ENCODE assay signal across 9 cellular contexts in the genomic region with DNA sequence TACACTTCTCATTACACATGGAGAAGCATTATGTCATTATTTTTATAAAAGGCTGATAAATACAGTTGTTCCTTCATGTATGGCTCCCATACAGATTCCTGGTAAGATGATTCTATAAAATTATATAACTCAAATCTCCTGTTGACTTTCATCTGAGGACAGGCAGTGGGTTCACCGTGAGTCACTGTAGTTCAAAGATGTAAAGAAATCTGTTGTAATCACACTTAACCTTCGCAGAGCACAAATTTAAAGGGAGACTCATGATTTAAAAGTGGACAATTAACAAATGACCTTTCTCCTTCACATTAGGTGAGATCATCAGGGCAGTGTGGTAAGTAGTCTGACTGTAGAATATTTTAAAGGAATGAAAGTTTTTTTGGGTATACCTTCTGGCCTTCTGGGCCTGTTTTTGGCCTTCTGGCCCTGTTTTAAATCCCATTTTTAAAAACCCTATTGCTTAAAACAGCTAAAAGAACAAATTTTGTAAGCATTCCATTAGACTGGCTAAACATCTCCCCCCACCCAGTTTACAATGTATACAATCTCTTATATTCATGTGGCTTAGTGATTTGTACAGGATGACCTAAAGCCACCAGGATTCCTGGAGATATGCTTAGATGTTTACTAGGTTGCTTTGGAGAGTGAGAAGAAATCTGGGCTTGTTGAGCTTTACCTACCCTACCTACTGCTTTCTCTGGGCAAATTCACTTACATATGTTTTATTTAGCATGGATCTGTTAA.
A peak's percentile ranks its signal among the peaks of the same experiment; 100 is the strongest.
DNase-seq lines count a peak whose midpoint lies in the region; ATAC-seq, FAIRE-seq and TF ChIP-seq lines count a peak whose summit lies in the region.
"Had no signal": no experiment of that assay in that cellular context is flagged by ENCODE, and none has a peak within 500 bp of the region (broad histone marks: within the 10 kb centered on the region; RNA-seq: fewer than 3 reads in every experiment).

No MANE protein-coding gene starts in this region.

- WGBS in HepG2 (ENCODE audit: low lambda C conversion rate) = 2% methylated on average over 2 of the region's 2 CpGs
- WGBS in upper lobe of left lung, 2 donors = 57 to 62% methylated on average over 2 of the region's 2 CpGs

- no peaks in the 10 kb centered on the region for H3K27me3 Mint-ChIP-seq in activated naive CD4-positive, alpha-beta T cell treated with anti-CD3 and anti-CD28 coated beads, Interleukin-2, amount 50 U/mL, for 24 hours
- no peaks in the 10 kb centered on the region for H3K27me3 Mint-ChIP-seq in activated naive CD8-positive, alpha-beta T cell treated with anti-CD3 and anti-CD28 coated beads for 36 hours

- TF ChIP-seq CTCF in HepG2 (CRISPR knock-in tag; IDR thresholded peaks at IDR 0.05) (no peak), upper lobe of left lung (IDR thresholded peaks at IDR 0.05) (no peak)

- intact Hi-C loops in HepG2 (cut with micrococcal nuclease; ENCODE audit: unreplicated experiment) = no loop called here

- FAIRE-seq in HepG2 (lab: Jason Lieb, UNC) = no peak

- no TSS peak for BruUV-seq in HepG2 (replicated peaks; lab: Mats Ljungman, UMichigan)

- H3K4me1 ChIP-seq in HepG2 (ENCODE audit: insufficient read depth, low read length) (no peaks in the 10 kb centered on the region), upper lobe of left lung (peaks cover 3 to 18% (median 13%) of the 10 kb centered on the region in 4 donors), SJCRH30 (no peaks in the 10 kb centered on the region)

- no peaks in the 10 kb centered on the region for H3K36me3 Mint-ChIP-seq in activated naive CD4-positive, alpha-beta T cell treated with anti-CD3 and anti-CD28 coated beads, Interleukin-2, amount 50 U/mL, for 24 hours
- H3K36me3 Mint-ChIP-seq in activated naive CD8-positive, alpha-beta T cell treated with anti-CD3 and anti-CD28 coated beads for 36 hours = no peaks in the 10 kb centered on the region

- POLR2A ChIA-PET in HepG2 (lab: Yijun Ruan, JAX) = no interaction called here

- H3K9me3 Mint-ChIP-seq in activated naive CD4-positive, alpha-beta T cell treated with anti-CD3 and anti-CD28 coated beads, Interleukin-2, amount 50 U/mL, for 24 hours = no peaks in the 10 kb centered on the region
- H3K9me3 Mint-ChIP-seq in activated naive CD8-positive, alpha-beta T cell treated with anti-CD3 and anti-CD28 coated beads for 36 hours = no peaks in the 10 kb centered on the region

- H3K4me3 ChIP-seq in HepG2 (replicated peaks in 1 of 3; ENCODE audit: insufficient read depth in 1 of 3, low read depth in 2 of 3, low read length in 3 of 3) (no peak overlapping the region), upper lobe of left lung (no peak overlapping the region), SJCRH30 (no peak overlapping the region)

- peak overlapping the region; percentile 43 for H3K27ac Mint-ChIP-seq in activated naive CD4-positive, alpha-beta T cell treated with anti-CD3 and anti-CD28 coated beads, Interleukin-2, amount 50 U/mL, for 24 hours
- H3K27ac Mint-ChIP-seq in activated naive CD8-positive, alpha-beta T cell treated with anti-CD3 and anti-CD28 coated beads for 36 hours = peak overlapping the region; percentile 74

- H3K27ac ChIP-seq in HepG2 (ENCODE audit: extremely low read length, insufficient read depth, low read length) (no peak overlapping the region), upper lobe of left lung (peak overlapping the region; percentile 36 to 53 (median 40)), SJCRH30 (no peak overlapping the region)

- TF ChIP-seq EP300 in HepG2 (IDR thresholded peaks at IDR 0.05; ENCODE audit: low read depth in 2 of 2, low read length in 2 of 2) = no peak
- no peak for TF ChIP-seq EP300 in HepG2 (CRISPR knock-in tag; IDR thresholded peaks at IDR 0.05; ENCODE audit: borderline replicate concordance)
- TF ChIP-seq EP300 in upper lobe of left lung (IDR thresholded peaks at IDR 0.05) = no peak

- DNase-seq in activated naive CD4-positive, alpha-beta T cell treated with Interleukin-2 at 50 U/mL for 16 hours = no peak
- no peak for DNase-seq in activated naive CD8-positive, alpha-beta T cell treated with anti-CD3 and anti-CD28 coated beads for 36 hours
- DNase-seq in HepG2 (ENCODE audit: low spot score) = peak; percentile 0
- DNase-seq in upper lobe of left lung = no peak
- DNase-seq in mucosa of gallbladder (ENCODE audit: low spot score) = no peak
- no peak for DNase-seq in SJCRH30
- DNase-seq: activated CD4-positive, alpha-beta T cell treated with anti-CD3 and anti-CD28 coated beads for 36 hours had no signal

- no peaks in the 10 kb centered on the region for H3K79me2 ChIP-seq in HepG2 (ENCODE audit: insufficient read depth, low read length)

- in situ Hi-C loops in HepG2 (cut with HindIII; ENCODE audit: extremely low pct_ligation_motif_present, low pct_unique_long_range_greater_than_20kb) = no loop called here

- TF ChIP-seq RAD21 in HepG2 (CRISPR knock-in tag; IDR thresholded peaks at IDR 0.05) = no peak

- no peak overlapping the region for H3K9ac ChIP-seq in HepG2 (ENCODE audit: insufficient read depth, low read depth, low read length)

- no peaks in the 10 kb centered on the region for H4K20me1 ChIP-seq in HepG2 (ENCODE audit: insufficient read depth, low read length)

- H2AFZ ChIP-seq in HepG2 (ENCODE audit: low read length) = no peak overlapping the region

- H3K4me1 Mint-ChIP-seq in activated naive CD4-positive, alpha-beta T cell treated with anti-CD3 and anti-CD28 coated beads, Interleukin-2, amount 50 U/mL, for 24 hours = peaks cover 49% of the 10 kb centered on the region
- peaks cover 54% of the 10 kb centered on the region for H3K4me1 Mint-ChIP-seq in activated naive CD8-positive, alpha-beta T cell treated with anti-CD3 and anti-CD28 coated beads for 36 hours

- no peak overlapping the region for H3K4me2 ChIP-seq in HepG2 (ENCODE audit: low read depth, low read length)

- ATAC-seq in HepG2 (no peak), upper lobe of left lung (ENCODE audit: low FRiP score in 2 of 2) (no peak), HG02642 (IDR thresholded peaks at IDR 0.05; ENCODE audit: poor library complexity, unreplicated experiment) (no peak)
- ATAC-seq: activated CD4-positive, alpha-beta T cell treated with anti-CD3 and anti-CD28 coated beads for 36 hours had no signal

- H3K27me3 ChIP-seq in HepG2 (ENCODE audit: control insufficient read depth in 1 of 2, insufficient read depth in 2 of 2, low read length in 2 of 2) (no peaks in the 10 kb centered on the region), upper lobe of left lung (no peaks in the 10 kb centered on the region), SJCRH30 (no peaks in the 10 kb centered on the region)

- TF ChIP-seq POLR2A in HepG2 (IDR thresholded peaks at IDR 0.05; ENCODE audit: insufficient read depth in 1 of 2, low read depth in 2 of 2, low read length in 2 of 2) = no peak
- no peak for TF ChIP-seq POLR2A in upper lobe of left lung (IDR thresholded peaks at IDR 0.05)

- H3K9me3 ChIP-seq in HepG2 (ENCODE audit: low read length) (no peaks in the 10 kb centered on the region), upper lobe of left lung (no peaks in the 10 kb centered on the region), SJCRH30 (replicated peaks) (no peaks in the 10 kb centered on the region)

- H3K4me3 Mint-ChIP-seq in activated naive CD4-positive, alpha-beta T cell treated with anti-CD3 and anti-CD28 coated beads, Interleukin-2, amount 50 U/mL, for 24 hours = peak overlapping the region; percentile 53
- H3K4me3 Mint-ChIP-seq in activated naive CD8-positive, alpha-beta T cell treated with anti-CD3 and anti-CD28 coated beads for 36 hours = peak overlapping the region; percentile 49
- H3K4me3 Mint-ChIP-seq: activated CD4-positive, alpha-beta T cell treated with anti-CD3 and anti-CD28 coated beads for 36 hours had no signal

- CTCF ChIA-PET in HepG2 (lab: Yijun Ruan, JAX; ENCODE audit: low intra/inter-chr PET ratio, low total read pairs) = no interaction called here

- no peaks in the 10 kb centered on the region for H3K36me3 ChIP-seq in HepG2 (replicated peaks in 1 of 2; ENCODE audit: control insufficient read depth in 1 of 2, insufficient read depth in 2 of 2, low read length in 2 of 2)
- no peaks in the 10 kb centered on the region for H3K36me3 ChIP-seq in upper lobe of left lung
- H3K36me3 ChIP-seq in SJCRH30 = no peaks in the 10 kb centered on the region

TF ChIP-seq in HepG2, 621 proteins besides CTCF, POLR2A, EP300 and RAD21:
- TF ChIP-seq KLF9 (CRISPR knock-in tag; IDR thresholded peaks at IDR 0.05; ENCODE audit: low read depth) (no peak), FOSL2 (CRISPR knock-in tag; IDR thresholded peaks at IDR 0.05) (peak; percentile 9; the same call in 1 of the 2 replicates)

Comparison
In these comparisons a context has a peak if more than half of its experiments do, and no peak if none do; other contexts are left out.
1. H3K27ac ChIP-seq: peak in upper lobe of left lung (4 of 4); none in HepG2 (single experiment) and SJCRH30 (single experiment).